15 cellular contexts compared by ENCODE assay signal in genomic region chr3:55373413-55373812, GRCh38.
DNase-seq lines count a peak whose midpoint lies in the region; ATAC-seq, FAIRE-seq and TF ChIP-seq lines count a peak whose summit lies in the region.
"Had no signal": no experiment of that assay in that cellular context is flagged by ENCODE, and none has a peak within 500 bp of the region (broad histone marks: within the 10 kb centered on the region; RNA-seq: fewer than 3 reads in every experiment).

No MANE protein-coding gene starts in this region.

- H3K4me2 ChIP-seq in H1 (ENCODE audit: insufficient read depth in 1 of 2, low read depth in 2 of 2, low read length in 2 of 2) = no peak overlapping the region

- H2BK5ac ChIP-seq in H1 (ENCODE audit: low read depth, low read length) = no peak overlapping the region

- TF ChIP-seq POLR2A in H1 (IDR thresholded peaks at IDR 0.05; ENCODE audit: control extremely low read depth in 1 of 2, low read depth in 2 of 2, low read length in 2 of 2) (no peak), ovary (IDR thresholded peaks at IDR 0.05) (no peak)

- H3K36me3 Mint-ChIP-seq in nephron progenitor cell (ENCODE audit: low read depth) (no peaks in the 10 kb centered on the region), HFFc6 (ENCODE audit: low read depth) (0 out of 2 replicates have a peak, but pooled peaks cover under 1% of the 10 kb centered on the region)
- H3K36me3 Mint-ChIP-seq: CD4-positive, alpha-beta memory T cell; IgD-negative memory B cell had no signal

- H3K4me1 Mint-ChIP-seq in nephron progenitor cell (peaks cover 39% of the 10 kb centered on the region), HFFc6 (ENCODE audit: low read depth) (peaks cover 6% of the 10 kb centered on the region)
- H3K4me1 Mint-ChIP-seq: CD4-positive, alpha-beta memory T cell; IgD-negative memory B cell had no signal

- H3K27ac Mint-ChIP-seq in nephron progenitor cell (peak overlapping the region; percentile 13), HFFc6 (no peak overlapping the region)
- H3K27ac Mint-ChIP-seq: CD4-positive, alpha-beta memory T cell; IgD-negative memory B cell had no signal

- H4K20me1 ChIP-seq in H1 (replicated peaks in 1 of 2; ENCODE audit: control insufficient read depth in 1 of 2, insufficient read depth in 2 of 2, low read length in 2 of 2) = no peaks in the 10 kb centered on the region

- H3K4ac ChIP-seq in H1 (replicated peaks; ENCODE audit: insufficient read length, low read depth, low read length) = no peak overlapping the region

- H3K27me3 Mint-ChIP-seq in nephron progenitor cell (ENCODE audit: low read depth, poor library complexity) = peaks cover 3% of the 10 kb centered on the region
- H3K27me3 Mint-ChIP-seq in HFFc6 (ENCODE audit: insufficient read depth) = 0 out of 2 replicates have a peak, but pooled peaks cover under 1% of the 10 kb centered on the region
- H3K27me3 Mint-ChIP-seq: IgD-negative memory B cell had no signal

- no peak for TF ChIP-seq CTCF in H1 (IDR thresholded peaks at IDR 0.05; ENCODE audit: control extremely low read depth in 1 of 3, insufficient read depth in 1 of 3, low read depth in 1 of 3, low read length in 3 of 3)
- no peak for TF ChIP-seq CTCF in nephron progenitor cell (IDR thresholded peaks at IDR 0.05)
- no peak for TF ChIP-seq CTCF in HFFc6 (IDR thresholded peaks at IDR 0.05)
- TF ChIP-seq CTCF in ovary (IDR thresholded peaks at IDR 0.05) = no peak

- H3K4me1 ChIP-seq in H1 (replicated peaks in 1 of 4; ENCODE audit: control insufficient read depth in 3 of 4, insufficient read depth in 4 of 4, low read length in 3 of 4) = no peaks in the 10 kb centered on the region
- H3K4me1 ChIP-seq in ovary (ENCODE audit: insufficient read depth) = no peaks in the 10 kb centered on the region
- H3K4me1 ChIP-seq: BE2C had no signal

- H2BK120ac ChIP-seq in H1 (replicated peaks; ENCODE audit: low read depth, low read length) = no peak overlapping the region

- no peak overlapping the region for H2AK5ac ChIP-seq in H1 (ENCODE audit: low read depth, low read length)

- H3K27me3 ChIP-seq in H1 (replicated peaks in 1 of 4; ENCODE audit: control insufficient read depth in 3 of 4, extremely low read depth in 1 of 4, insufficient read depth in 3 of 4, low read length in 3 of 4) (no peaks in the 10 kb centered on the region), ovary (no peaks in the 10 kb centered on the region)
- H3K27me3 ChIP-seq: BE2C had no signal

- WGBS in H1 (ENCODE audit: extremely low coverage in 1 of 2, insufficient coverage in 1 of 2, insufficient read length in 1 of 2, insufficient replicate concordance in 2 of 2, low coverage in 1 of 2, low lambda C conversion rate in 2 of 2, missing lambda C conversion rate in 1 of 2), 2 experiments = 89% methylated on average over 5 of the region's 5 CpGs; no CpG with 5 or more reads in 1 of the 2 experiments
- 86 to 91% (median 88%) methylated on average over 5 of the region's 5 CpGs for WGBS in ovary, 3 donors

- H3K23ac ChIP-seq in H1 (ENCODE audit: insufficient read length) = no peak overlapping the region

- H3K18ac ChIP-seq in H1 (ENCODE audit: extremely low read depth, low read length) = no peak overlapping the region

- no peak for FAIRE-seq in H1 (lab: Jason Lieb, UNC)
- FAIRE-seq: A204.1, GM12892 had no signal

- no peak overlapping the region for H3K27ac ChIP-seq in H1 (ENCODE audit: low read depth, low read length)
- H3K27ac ChIP-seq in ovary = no peak overlapping the region
- H3K27ac ChIP-seq: C4-2B had no signal

- H3K9me3 ChIP-seq in H1 (ENCODE audit: insufficient read depth in 2 of 2, low read depth in 1 of 2, low read length in 1 of 2) = no peaks in the 10 kb centered on the region
- no peaks in the 10 kb centered on the region for H3K9me3 ChIP-seq in ovary
- H3K9me3 ChIP-seq: BE2C had no signal

- ATAC-seq in GM18511 (IDR thresholded peaks at IDR 0.05; ENCODE audit: unreplicated experiment) = no peak

- no peak overlapping the region for H4K5ac ChIP-seq in H1 (ENCODE audit: insufficient read length, low read depth, low read length)

- CTCF ChIA-PET in H1 (lab: Charles Lee; ENCODE audit: partially characterized antibody) = interaction anchor here (0.7 kb wide), 1 partner anchor 95 kb away, joined by 3 read pairs; no protein-coding TSS in a partner anchor

- H4K8ac ChIP-seq in H1 (ENCODE audit: extremely low read depth, insufficient read depth, low read length) = no peak overlapping the region

- H3K9me3 Mint-ChIP-seq in nephron progenitor cell = no peaks in the 10 kb centered on the region
- H3K9me3 Mint-ChIP-seq in HFFc6 = no peaks in the 10 kb centered on the region

- no peak for TF ChIP-seq RAD21 in H1 (IDR thresholded peaks at IDR 0.05 in 1 of 2, conservative IDR thresholded peaks at IDR 0.05 in 1 of 2; ENCODE audit: low read depth in 2 of 2, low read length in 2 of 2)

- intact Hi-C loops in ovary (cut with DNase I) = no loop called here

- H3K4me3 ChIP-seq in H1 (ENCODE audit: extremely low read depth in 1 of 4, insufficient read depth in 2 of 4, low read depth in 3 of 4, low read length in 4 of 4) = no peak overlapping the region
- H3K4me3 ChIP-seq in ovary = no peak overlapping the region

- no peaks in the 10 kb centered on the region; the same call in 1 of the 2 replicates for H3K23me2 ChIP-seq in H1 (ENCODE audit: low read depth, low read length)

- H2AFZ ChIP-seq in H1 (ENCODE audit: low read length) = 0 out of 2 replicates have a peak overlapping the region, but pooled peaks have one; percentile 28

- DNase-seq in LHCN-M2 (ENCODE audit: low read depth) (peak; percentile 22), H1 (ENCODE audit: low read depth in 1 of 2, low spot score in 2 of 2) (no peak), nephron progenitor cell (no peak), HFFc6 (no peak), ovary (no peak)
- DNase-seq in central memory CD4-positive, alpha-beta T cell = no peak
- DNase-seq: BE2C; CD4-positive, alpha-beta memory T cell; DMS79; H7 had no signal

- H3K9ac ChIP-seq in H1 (replicated peaks in 1 of 4; ENCODE audit: extremely low read depth in 1 of 4, low read depth in 3 of 4, low read length in 3 of 4) = no peak overlapping the region

- no peak overlapping the region for H2BK20ac ChIP-seq in H1 (ENCODE audit: low read length)

- no peak overlapping the region for H3K56ac ChIP-seq in H1 (replicated peaks; ENCODE audit: insufficient read length, low read depth, low read length)

- H4K91ac ChIP-seq in H1 (replicated peaks; ENCODE audit: insufficient read length, low read length) = no peak overlapping the region

- TF ChIP-seq EP300 in H1 (IDR thresholded peaks at IDR 0.05; ENCODE audit: borderline replicate concordance in 1 of 2, low read depth in 2 of 2, low read length in 2 of 2) (no peak), ovary (IDR thresholded peaks at IDR 0.05) (no peak)

- H2BK15ac ChIP-seq in H1 (ENCODE audit: low read length) = no peak overlapping the region

- no peak overlapping the region for H3K14ac ChIP-seq in H1 (ENCODE audit: insufficient read length)

- no peaks in the 10 kb centered on the region for H3K79me1 ChIP-seq in H1 (ENCODE audit: low read depth, low read length)

- H3K36me3 ChIP-seq in H1 (ENCODE audit: control insufficient read depth in 2 of 4, insufficient read depth in 4 of 4, low read length in 3 of 4) = no peaks in the 10 kb centered on the region
- no peaks in the 10 kb centered on the region for H3K36me3 ChIP-seq in ovary
- H3K36me3 ChIP-seq: BE2C had no signal

- no peak overlapping the region for H2BK12ac ChIP-seq in H1 (ENCODE audit: low read depth, low read length)

- H3K4me3 Mint-ChIP-seq in nephron progenitor cell (no peak overlapping the region), HFFc6 (no peak overlapping the region)
- H3K4me3 Mint-ChIP-seq: CD4-positive, alpha-beta memory T cell; IgD-negative memory B cell had no signal

- POLR2A ChIA-PET in H1 (lab: Charles Lee; ENCODE audit: partially characterized antibody) = no interaction called here

- H3K79me2 ChIP-seq in H1 (ENCODE audit: control insufficient read depth in 1 of 2, insufficient read depth in 2 of 2, low read length in 2 of 2) = no peaks in the 10 kb centered on the region

TF ChIP-seq in H1, 55 proteins besides CTCF, POLR2A, EP300 and RAD21:
- TF ChIP-seq SP1 (IDR thresholded peaks at IDR 0.05; ENCODE audit: low read depth, low read length) (no peak), BCL11A (IDR thresholded peaks at IDR 0.05; ENCODE audit: low read depth in 2 of 2, low read length in 2 of 2) (no peak), TAF1 (IDR thresholded peaks at IDR 0.05; ENCODE audit: low read depth, low read length) (no peak), SAP30 (IDR thresholded peaks at IDR 0.05; ENCODE audit: insufficient read depth, insufficient replicate concordance, low read length) (no peak), SRF (IDR thresholded peaks at IDR 0.05; ENCODE audit: low read depth, low read length) (no peak), CTBP2 (IDR thresholded peaks at IDR 0.05; ENCODE audit: borderline replicate concordance, insufficient read depth, insufficient read length, low read length) (no peak), POU5F1 (IDR thresholded peaks at IDR 0.05; ENCODE audit: low read depth, low read length) (no peak), USF2 (IDR thresholded peaks at IDR 0.05; ENCODE audit: low read length) (no peak), NRF1 (IDR thresholded peaks at IDR 0.05; ENCODE audit: low read depth, low read length) (no peak), TEAD4 (IDR thresholded peaks at IDR 0.05; ENCODE audit: low read depth, low read length) (no peak), CHD2 (IDR thresholded peaks at IDR 0.05; ENCODE audit: low read length) (no peak), EZH2 (IDR thresholded peaks at IDR 0.05; ENCODE audit: low read depth, low read length, severe bottlenecking) (no peak), TAF7 (optimal IDR thresholded peaks at IDR 0.05; ENCODE audit: borderline replicate concordance, low read depth, low read length) (no peak), BACH1 (IDR thresholded peaks at IDR 0.05; ENCODE audit: low read length) (no peak), SUZ12 (IDR thresholded peaks at IDR 0.05; ENCODE audit: low read length) (no peak), KDM4A (IDR thresholded peaks at IDR 0.05; ENCODE audit: low read depth, low read length, severe bottlenecking) (no peak), RFX5 (IDR thresholded peaks at IDR 0.05; ENCODE audit: borderline replicate concordance, low read depth, low read length) (no peak)
